11 cellular contexts compared by ENCODE assay signal in the genomic region with DNA sequence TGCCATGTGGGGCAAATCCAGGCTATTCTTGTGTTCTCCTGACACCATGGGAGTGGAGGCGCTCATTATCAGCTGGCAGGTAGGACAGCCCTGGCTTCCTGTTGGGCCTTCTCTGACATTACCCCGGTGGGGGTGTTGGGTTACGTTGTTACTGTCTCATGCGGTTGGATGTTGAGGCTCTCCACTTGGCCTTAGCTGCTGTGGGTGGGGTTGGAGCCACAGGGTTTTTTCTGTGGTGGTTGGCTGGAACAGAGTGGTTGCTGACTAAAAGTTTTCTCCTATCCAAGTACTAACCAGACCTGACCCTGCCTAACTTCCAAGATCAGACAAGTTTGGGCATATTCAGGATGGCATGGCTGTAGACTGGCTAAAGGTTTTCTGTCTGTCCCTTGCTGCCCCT. TPM values are rescaled to one million over a fixed set of nuclear protein-coding genes. Genes with fewer than 3 reads are reported as not detected.
A peak's percentile ranks its signal among the peaks of the same experiment; 100 is the strongest.
DNase-seq lines count a peak whose midpoint lies in the region; FAIRE-seq and TF ChIP-seq lines count a peak whose summit lies in the region.
"Had no signal": no experiment of that assay in that cellular context is flagged by ENCODE, and none has a peak within 500 bp of the region (broad histone marks: within the 10 kb centered on the region; RNA-seq: fewer than 3 reads in every experiment).

No MANE protein-coding gene starts in this region.

- WGBS in mammary epithelial cell (ENCODE audit: low coverage, missing lambda C conversion rate), result 67% methylated on average over 4 of the region's 4 CpGs
- WGBS in mesenchymal stem cell, result 100% methylated on average over 4 of the region's 4 CpGs

- H3K14ac ChIP-seq in mesenchymal stem cell (ENCODE audit: low read length in 2 of 2), result no peak overlapping the region

- H3K9me3 ChIP-seq in mammary epithelial cell (replicated peaks; ENCODE audit: insufficient read depth, low read length), result peaks cover 9% of the 10 kb centered on the region
- H3K9me3 ChIP-seq in breast epithelium, result no peaks in the 10 kb centered on the region
- no peaks in the 10 kb centered on the region for H3K9me3 ChIP-seq in mesenchymal stem cell (ENCODE audit: control insufficient read depth, low read length)
- no peaks in the 10 kb centered on the region for H3K9me3 ChIP-seq in uterus

- H3K27me3 ChIP-seq in mammary epithelial cell (ENCODE audit: insufficient read depth, low read length) (no peaks in the 10 kb centered on the region), breast epithelium (no peaks in the 10 kb centered on the region), mesenchymal stem cell (ENCODE audit: control insufficient read depth in 1 of 2, insufficient read depth in 1 of 2, low read length in 2 of 2) (no peaks in the 10 kb centered on the region), uterus (no peaks in the 10 kb centered on the region)

- peaks cover 5% of the 10 kb centered on the region for H3K79me2 ChIP-seq in mammary epithelial cell (ENCODE audit: insufficient read depth, low read length)

- H3K9ac ChIP-seq in mammary epithelial cell (ENCODE audit: insufficient read depth, low read length), result no peak overlapping the region
- H3K9ac ChIP-seq in mesenchymal stem cell (ENCODE audit: low read length), result peak overlapping the region; percentile 75

- TF ChIP-seq POLR2A in breast epithelium (IDR thresholded peaks at IDR 0.05), result no peak
- no peak for TF ChIP-seq POLR2A in uterus (IDR thresholded peaks at IDR 0.05)
- no peak for TF ChIP-seq POLR2A in GM12892 (IDR thresholded peaks at IDR 0.05; ENCODE audit: low read depth, low read length)

- FAIRE-seq in GM12892 (lab: Jason Lieb, UNC), result no peak
- FAIRE-seq: TTC549 had no signal

- DNase-seq in mammary epithelial cell (peak; percentile 76), breast epithelium (ENCODE audit: low spot score in 2 of 2) (no peak), coronary artery (ENCODE audit: low spot score) (peak; percentile 76), mesenchymal stem cell (no peak), uterus (peak in 1 of 2 donors; percentile 45), nucleus accumbens (lab: John Stamatoyannopoulos, UW) (no peak), foreskin melanocyte (no peak), GM12892 (ENCODE audit: insufficient read length) (no peak)
- DNase-seq: effector CD4-positive, alpha-beta T cell; NCI-H1436 had no signal

- no peak overlapping the region for H4K91ac ChIP-seq in mesenchymal stem cell (ENCODE audit: low read length)

- H4K20me1 ChIP-seq in mammary epithelial cell (ENCODE audit: insufficient read depth, low read length), result no peaks in the 10 kb centered on the region

- no peak overlapping the region for H4K8ac ChIP-seq in mesenchymal stem cell (ENCODE audit: low read length)

- H3K4me2 ChIP-seq in mammary epithelial cell (ENCODE audit: insufficient read depth, low read depth, low read length), result peak overlapping the region; percentile 44
- peak overlapping the region; percentile 1 for H3K4me2 ChIP-seq in mesenchymal stem cell (ENCODE audit: low read length, poor library complexity, severe bottlenecking)

- TF ChIP-seq CTCF in mammary epithelial cell (conservative IDR thresholded peaks at IDR 0.05 in 1 of 2, IDR thresholded peaks at IDR 0.05 in 1 of 2; ENCODE audit: extremely low read depth in 1 of 2, insufficient read depth in 1 of 2, low read depth in 1 of 2, low read length in 2 of 2) (no peak), breast epithelium (IDR thresholded peaks at IDR 0.05) (no peak), coronary artery (IDR thresholded peaks at IDR 0.05) (no peak), uterus (IDR thresholded peaks at IDR 0.05) (no peak)

- peak overlapping the region in 1 of 2 experiments; percentile 71 for H3K18ac ChIP-seq in mesenchymal stem cell (ENCODE audit: low read depth in 1 of 2, low read length in 2 of 2)

- BruUV-seq in mammary epithelial cell (replicated peaks; lab: Mats Ljungman, UMichigan), result no TSS peak

- H2BK15ac ChIP-seq in mesenchymal stem cell (ENCODE audit: low read depth, poor library complexity, severe bottlenecking), result no peak overlapping the region

- H3K27ac ChIP-seq in mammary epithelial cell (ENCODE audit: insufficient read depth, low read depth, low read length), result peak overlapping the region; percentile 45
- H3K27ac ChIP-seq in breast epithelium, result peak overlapping the region in 1 of 2 donors; percentile 18
- H3K27ac ChIP-seq in coronary artery, result peak overlapping the region in 1 of 2 donors; percentile 52
- peak overlapping the region; percentile 53 for H3K27ac ChIP-seq in mesenchymal stem cell (ENCODE audit: low read length, poor library complexity, severe bottlenecking)
- H3K27ac ChIP-seq in uterus, result peak overlapping the region; percentile 34 to 48

- H2AFZ ChIP-seq in mammary epithelial cell (ENCODE audit: low read depth, low read length) (peak overlapping the region; percentile 31), mesenchymal stem cell (ENCODE audit: low read depth, low read length) (no peak overlapping the region)

- no peak overlapping the region for H3K23ac ChIP-seq in mesenchymal stem cell (ENCODE audit: low read length in 2 of 2)

- H3K4me3 ChIP-seq in mammary epithelial cell (replicated peaks in 1 of 3; ENCODE audit: insufficient read depth in 1 of 3, low read depth in 2 of 3, low read length in 3 of 3) (no peak overlapping the region), breast epithelium (no peak overlapping the region), coronary artery (no peak overlapping the region), mesenchymal stem cell (ENCODE audit: insufficient read depth in 1 of 2, low read depth in 1 of 2, low read length in 2 of 2) (peak overlapping the region in 1 of 2 experiments; percentile 4), uterus (no peak overlapping the region)

- H3K4ac ChIP-seq in mesenchymal stem cell (ENCODE audit: low read depth in 1 of 2, low read length in 2 of 2), result no peak overlapping the region

- dilution Hi-C loops in mammary epithelial cell (cut with HindIII; ENCODE audit: low sequenced_read_pairs), result loop anchor here (5.0 kb wide), 1 partner anchor 51 kb away; no protein-coding TSS in a partner anchor

- H3K4me1 ChIP-seq in mammary epithelial cell (ENCODE audit: insufficient read depth, low read length) (peaks cover 14% of the 10 kb centered on the region), breast epithelium (no peaks in the 10 kb centered on the region), mesenchymal stem cell (ENCODE audit: control insufficient read depth, insufficient read depth, low read depth, low read length) (peaks cover 4% of the 10 kb centered on the region), uterus (peaks cover 0 to 4% of the 10 kb centered on the region in 2 donors)

- H2BK5ac ChIP-seq in mesenchymal stem cell (ENCODE audit: low read depth, low read length, poor library complexity, severe bottlenecking), result no peak overlapping the region

- in situ Hi-C loops in mammary epithelial cell (cut with MboI; ENCODE audit: low sequenced_read_pairs in 2 of 2), result no loop called here

- H2BK12ac ChIP-seq in mesenchymal stem cell (ENCODE audit: low read length in 2 of 2), result peak overlapping the region in 1 of 2 experiments; percentile 23

- peak overlapping the region; percentile 10 for H2AK5ac ChIP-seq in mesenchymal stem cell (ENCODE audit: low read length, severe bottlenecking)

- H3K36me3 ChIP-seq in mammary epithelial cell (ENCODE audit: insufficient read depth, low read length), result peaks cover 11% of the 10 kb centered on the region
- H3K36me3 ChIP-seq in breast epithelium, result peaks cover 4% of the 10 kb centered on the region
- H3K36me3 ChIP-seq in mesenchymal stem cell (ENCODE audit: control insufficient read depth in 1 of 2, insufficient read depth in 2 of 2, low read depth in 1 of 2, low read length in 2 of 2), result peaks cover 23 to 49% of the 10 kb centered on the region in 2 experiments
- no peaks in the 10 kb centered on the region for H3K36me3 ChIP-seq in uterus

- peaks cover 21% of the 10 kb centered on the region for H3K79me1 ChIP-seq in mesenchymal stem cell (replicated peaks; ENCODE audit: low read length, poor library complexity, severe bottlenecking)

- intact Hi-C loops in mammary epithelial cell (cut with micrococcal nuclease) (no loop called here), breast epithelium (cut with DNase I; ENCODE audit: low total_unique reads) (no loop called here), uterus (cut with DNase I; ENCODE audit: low total_unique reads) (no loop called here)

- CTCF ChIA-PET in mammary epithelial cell (lab: Charles Lee; ENCODE audit: low non-redundant PET), result interaction anchor here (0.8 kb wide), 1 partner anchor 19 kb away, joined by 5 read pairs; no protein-coding TSS in a partner anchor

- peak overlapping the region; percentile 27 for H2BK120ac ChIP-seq in mesenchymal stem cell (ENCODE audit: low read depth, low read length)

RNA-seq across cellular contexts. Expression of gene RIPK1, which starts 20.2 kb away (rescaled TPM):
- total RNA-seq in mammary epithelial cell (10 to 100 TPM; 21.1 to 26.8 TPM), breast epithelium (10 to 100 TPM; 23.8 to 38.9 (median 26.2) TPM), uterus (10 to 100 TPM; 11.5 to 35.0 (median 30.1) TPM)
- polyA plus RNA-seq in mammary epithelial cell, result 13.9 TPM
- polyA minus RNA-seq in mammary epithelial cell, result 13.3 TPM
- 22.7 TPM for polyA plus RNA-seq in mesenchymal stem cell (2013, experiment 1 of 2)
- 22.3 TPM for polyA plus RNA-seq in mesenchymal stem cell (2013, experiment 2 of 2)
- polyA plus RNA-seq in GM12892 (2012; ENCODE audit: missing spikeins), result 4.1 TPM

RNA-seq across cellular contexts. Expression of gene BPHL, which starts 30.1 kb away (rescaled TPM):
- total RNA-seq in mammary epithelial cell, result 10 to 100 TPM; 24.8 to 25.8 TPM
- polyA plus RNA-seq in mammary epithelial cell, result 17.7 TPM
- polyA minus RNA-seq in mammary epithelial cell, result not detected
- 10 to 100 TPM; 15.4 to 19.4 (median 19.3) TPM for total RNA-seq in breast epithelium
- 18.2 TPM for polyA plus RNA-seq in mesenchymal stem cell (2013, experiment 1 of 2)
- polyA plus RNA-seq in mesenchymal stem cell (2013, experiment 2 of 2), result 18.7 TPM
- 10 to 100 TPM in 3 of 4 donors, 1 to 10 TPM in 1; 4.1 to 30.9 (median 22.0) TPM for total RNA-seq in uterus
- 18.2 TPM for polyA plus RNA-seq in GM12892 (2012; ENCODE audit: missing spikeins)

Comparison
In these comparisons a context has a peak if more than half of its experiments do, and no peak if none do; other contexts are left out.
1. DNase-seq: peak in mammary epithelial cell (single experiment) and coronary artery (single experiment); none in breast epithelium (0 of 2), mesenchymal stem cell (single experiment), nucleus accumbens (0 of 56), foreskin melanocyte (single experiment) and GM12892 (single experiment).